ENCODE assay signal across 33 cellular contexts in genomic region chr17:70207184-70207583, GRCh38. TPM values are rescaled to one million over a fixed set of nuclear protein-coding genes. Genes with fewer than 3 reads are reported as not detected.
"Had no signal": no experiment of that assay in that cellular context is flagged by ENCODE, and none has a peak within 500 bp of the region (broad histone marks: within the 10 kb centered on the region; RNA-seq: fewer than 3 reads in every experiment).

No MANE protein-coding gene starts in this region.

- H3K27me3 Mint-ChIP-seq: activated B cell treated with CpG ODN at 0.5 μM for 24 hours; activated naive CD4-positive, alpha-beta T cell treated with anti-CD3 and anti-CD28 coated beads, Interleukin-2, amount 50 U/mL, for 24 hours; activated naive CD8-positive, alpha-beta T cell treated with anti-CD3 and anti-CD28 coated beads for 36 hours; effector memory CD8-positive, alpha-beta T cell had no signal

- H3K4me3 Mint-ChIP-seq: activated B cell treated with CpG ODN at 0.5 μM for 24 hours; activated CD8-positive, alpha-beta T cell treated with anti-CD3 and anti-CD28 coated beads for 36 hours; activated naive CD4-positive, alpha-beta T cell treated with anti-CD3 and anti-CD28 coated beads for 36 hours; activated naive CD4-positive, alpha-beta T cell treated with anti-CD3 and anti-CD28 coated beads, Interleukin-2, amount 50 U/mL, for 24 hours; activated naive CD8-positive, alpha-beta T cell treated with anti-CD3 and anti-CD28 coated beads for 36 hours; activated naive CD8-positive, alpha-beta T cell treated with anti-CD3 and anti-CD28 coated beads, Interleukin-2, amount 50 U/mL, for 24 hours; activated T-helper 1 cell treated with anti-CD3 and anti-CD28 coated beads, Interleukin-12 subunit alpha, Interleukin-12 subunit beta, Interleukin-2, Interleukin-4 antibody, amounts not matched to agents 30 ng/mL and 10 ng/mL and 1 ng/mL, durations not matched to agents 14 hours and 24 hours and 36 hours; brain; effector memory CD8-positive, alpha-beta T cell; T-helper 17 cell; T-helper 2 cell treated with Interferon-gamma antibody and Interleukin-4, amounts not matched to agents 5 μg/mL and 100 μg/mL, for 36 hours had no signal

- DNase-seq: activated B cell treated with CpG ODN at 0.5 μM for 24 hours; activated CD4-positive, alpha-beta T cell treated with anti-CD3 and anti-CD28 coated beads for 48 hours; activated CD4-positive, alpha-beta T cell treated with anti-CD3 and anti-CD28 coated beads, Interleukin-2, amount 50 U/mL, for 1 hour; activated CD4-positive, alpha-beta T cell treated with anti-CD3 and anti-CD28 coated beads, Interleukin-2, amount 50 U/mL, for 48 hours; activated CD8-positive, alpha-beta memory T cell treated with anti-CD3 and anti-CD28 coated beads for 24 hours; activated CD8-positive, alpha-beta T cell treated with anti-CD3 and anti-CD28 coated beads for 36 hours; activated effector memory CD4-positive, alpha-beta T cell treated with anti-CD3 and anti-CD28 coated beads, Interleukin-2, amount 50 U/mL, for 16 hours; activated naive CD4-positive, alpha-beta T cell treated with anti-CD3 and anti-CD28 coated beads for 36 hours; activated naive CD8-positive, alpha-beta T cell treated with anti-CD3 and anti-CD28 coated beads for 36 hours; activated naive CD8-positive, alpha-beta T cell treated with anti-CD3 and anti-CD28 coated beads, Interleukin-2, amount 50 U/mL, for 24 hours; activated T-cell treated with anti-CD3 and anti-CD28 coated beads, Interleukin-2, amount 50 U/mL, for 1 hour; activated T-cell treated with anti-CD3 and anti-CD28 coated beads, Interleukin-2, amount 50 U/mL, for 48 hours; adrenal gland; amygdala; aorta; caudate nucleus; cortex of kidney; dermis blood vessel endothelial cell; effector CD4-positive, alpha-beta T cell; effector memory CD8-positive, alpha-beta T cell; erythroblast; glutamatergic neuron; T-helper 1 cell; T-helper 17 cell; T1000; WERI-Rb-1 had no signal

- H3K9me3 ChIP-seq: adrenal gland, esophagus muscularis mucosa had no signal

- H3K36me3 Mint-ChIP-seq: activated naive CD4-positive, alpha-beta T cell treated with anti-CD3 and anti-CD28 coated beads, Interleukin-2, amount 50 U/mL, for 24 hours; activated naive CD8-positive, alpha-beta T cell treated with anti-CD3 and anti-CD28 coated beads for 36 hours; brain had no signal

- H3K4me1 Mint-ChIP-seq: activated B cell treated with CpG ODN at 0.5 μM for 24 hours; activated naive CD4-positive, alpha-beta T cell treated with anti-CD3 and anti-CD28 coated beads, Interleukin-2, amount 50 U/mL, for 24 hours; activated naive CD8-positive, alpha-beta T cell treated with anti-CD3 and anti-CD28 coated beads for 36 hours; activated naive CD8-positive, alpha-beta T cell treated with anti-CD3 and anti-CD28 coated beads, Interleukin-2, amount 50 U/mL, for 24 hours; T-helper 17 cell had no signal

- H3K27ac ChIP-seq: adrenal gland, esophagus muscularis mucosa, WERI-Rb-1 had no signal

- H3K4me1 ChIP-seq: adrenal gland, esophagus muscularis mucosa had no signal

- H3K27me3 ChIP-seq: adrenal gland, esophagus muscularis mucosa had no signal

- H3K27ac Mint-ChIP-seq: activated B cell treated with CpG ODN at 0.5 μM for 24 hours; activated CD8-positive, alpha-beta T cell treated with anti-CD3 and anti-CD28 coated beads for 36 hours; activated naive CD4-positive, alpha-beta T cell treated with anti-CD3 and anti-CD28 coated beads for 36 hours; activated naive CD4-positive, alpha-beta T cell treated with anti-CD3 and anti-CD28 coated beads, Interleukin-2, amount 50 U/mL, for 24 hours; activated naive CD8-positive, alpha-beta T cell treated with anti-CD3 and anti-CD28 coated beads for 36 hours; activated naive CD8-positive, alpha-beta T cell treated with anti-CD3 and anti-CD28 coated beads, Interleukin-2, amount 50 U/mL, for 24 hours; activated T-helper 1 cell treated with anti-CD3 and anti-CD28 coated beads, Interleukin-12 subunit alpha, Interleukin-12 subunit beta, Interleukin-2, Interleukin-4 antibody, amounts not matched to agents 30 ng/mL and 10 ng/mL and 1 ng/mL, durations not matched to agents 14 hours and 24 hours and 36 hours; activated T-helper 2 cell treated with anti-CD3 and anti-CD28 coated beads, Interferon-gamma antibody, Interleukin-2, Interleukin-4, amounts not matched to agents 10 μg/mL and 5 μg/mL and 100 μg/mL, durations not matched to agents 14 hours and 24 hours and 36 hours; brain; effector memory CD8-positive, alpha-beta T cell; T-helper 17 cell; T-helper 2 cell treated with Interferon-gamma antibody and Interleukin-4, amounts not matched to agents 5 μg/mL and 100 μg/mL, for 36 hours had no signal

- H3K36me3 ChIP-seq: adrenal gland, esophagus muscularis mucosa, WERI-Rb-1 had no signal

- H3K4me3 ChIP-seq: adrenal gland, esophagus muscularis mucosa had no signal

- ATAC-seq: activated CD4-positive, CD25-positive, alpha-beta regulatory T cell treated with anti-CD3 and anti-CD28 coated beads, Interleukin-2, amount 50 U/mL, for 24 hours; activated CD8-positive, alpha-beta T cell treated with anti-CD3 and anti-CD28 coated beads for 36 hours; activated naive CD8-positive, alpha-beta T cell treated with anti-CD3 and anti-CD28 coated beads, Interleukin-2, amount 50 U/mL, for 24 hours; effector memory CD8-positive, alpha-beta T cell; T-helper 17 cell had no signal

- H3K9me3 Mint-ChIP-seq: activated B cell treated with CpG ODN at 0.5 μM for 24 hours; activated CD8-positive, alpha-beta T cell treated with anti-CD3 and anti-CD28 coated beads for 36 hours; activated naive CD4-positive, alpha-beta T cell treated with anti-CD3 and anti-CD28 coated beads for 36 hours; activated naive CD4-positive, alpha-beta T cell treated with anti-CD3 and anti-CD28 coated beads, Interleukin-2, amount 50 U/mL, for 24 hours; activated naive CD8-positive, alpha-beta T cell treated with anti-CD3 and anti-CD28 coated beads for 36 hours; activated naive CD8-positive, alpha-beta T cell treated with anti-CD3 and anti-CD28 coated beads, Interleukin-2, amount 50 U/mL, for 24 hours; activated T-helper 1 cell treated with anti-CD3 and anti-CD28 coated beads, Interleukin-12 subunit alpha, Interleukin-12 subunit beta, Interleukin-2, Interleukin-4 antibody, amounts not matched to agents 30 ng/mL and 10 ng/mL and 1 ng/mL, durations not matched to agents 14 hours and 24 hours and 36 hours; activated T-helper 2 cell treated with anti-CD3 and anti-CD28 coated beads, Interferon-gamma antibody, Interleukin-2, Interleukin-4, amounts not matched to agents 10 μg/mL and 5 μg/mL and 100 μg/mL, durations not matched to agents 14 hours and 24 hours and 36 hours; brain; effector memory CD8-positive, alpha-beta T cell; T-helper 2 cell treated with Interferon-gamma antibody and Interleukin-4, amounts not matched to agents 5 μg/mL and 100 μg/mL, for 36 hours had no signal

RNA-seq across cellular contexts. Expression of gene KCNJ2, which starts 37.9 kb away (rescaled TPM):
- total RNA-seq: activated CD8-positive, alpha-beta T cell treated with anti-CD3 and anti-CD28 coated beads for 36 hours; activated naive CD4-positive, alpha-beta T cell treated with anti-CD3 and anti-CD28 coated beads for 36 hours; activated naive CD8-positive, alpha-beta T cell treated with anti-CD3 and anti-CD28 coated beads for 36 hours; activated T-helper 1 cell treated with anti-CD3 and anti-CD28 coated beads, Interleukin-12 subunit alpha, Interleukin-12 subunit beta, Interleukin-2, Interleukin-4 antibody, amounts not matched to agents 30 ng/mL and 10 ng/mL and 1 ng/mL, durations not matched to agents 14 hours and 24 hours and 36 hours had no signal
